19 cellular contexts compared by ENCODE assay signal in the genomic region with DNA sequence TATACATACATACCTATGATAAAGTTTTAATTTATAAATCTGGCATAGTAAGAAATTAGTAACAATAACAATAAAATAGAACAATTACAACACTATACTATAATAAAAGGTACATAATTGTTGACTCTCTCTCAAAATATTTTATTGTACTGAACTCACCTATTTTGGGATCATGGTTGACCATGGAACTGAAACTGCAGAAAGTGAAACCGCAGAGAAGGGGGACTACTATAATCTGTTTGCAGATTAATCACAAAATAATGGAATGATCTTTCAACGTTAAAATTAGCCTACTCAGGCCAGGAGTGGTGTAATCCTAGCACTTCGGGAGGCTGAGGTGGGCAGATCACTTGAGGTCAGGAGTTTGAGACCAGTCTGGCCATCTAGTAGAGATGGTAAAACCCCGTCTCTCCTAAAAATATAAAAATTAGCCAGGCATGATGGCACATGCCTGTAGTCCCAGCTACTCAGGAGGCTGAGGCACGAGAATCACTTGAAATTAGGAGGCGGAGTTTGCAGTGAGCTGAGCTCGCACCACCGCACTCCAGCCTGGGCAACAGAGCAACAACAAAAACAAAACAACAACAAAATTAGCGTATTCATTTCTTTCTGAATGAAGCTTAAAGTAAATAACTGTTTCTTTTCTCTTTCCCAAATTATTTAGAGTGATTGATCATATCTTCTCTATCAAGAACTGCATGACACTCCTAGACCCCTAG. TPM values are rescaled to one million over a fixed set of nuclear protein-coding genes. Genes with fewer than 3 reads are reported as not detected.
A peak's percentile ranks its signal among the peaks of the same experiment; 100 is the strongest.
DNase-seq lines count a peak whose midpoint lies in the region; ATAC-seq, FAIRE-seq and TF ChIP-seq lines count a peak whose summit lies in the region.
"Had no signal": no experiment of that assay in that cellular context is flagged by ENCODE, and none has a peak within 500 bp of the region (broad histone marks: within the 10 kb centered on the region; RNA-seq: fewer than 3 reads in every experiment).

No MANE protein-coding gene starts in this region.

- TF ChIP-seq CTCF in colonic mucosa (IDR thresholded peaks at IDR 0.05), result no peak

- H4K20me1 ChIP-seq in BLaER1 treated with 17β-estradiol and CSF1 and Interleukin-3, amounts not matched to agents 10 nM and 100 nM, result no peaks in the 10 kb centered on the region

- H3K9ac ChIP-seq in BLaER1 treated with 17β-estradiol and CSF1 and Interleukin-3, amounts not matched to agents 10 nM and 100 nM, result no peak overlapping the region; a peak in 1 of 22 replicates
- no peak overlapping the region for H3K9ac ChIP-seq in colonic mucosa (ENCODE audit: low read depth in 2 of 2, low read length in 2 of 2)

- peak overlapping the region; percentile 13 to 80 (median 54) for H3K4me2 ChIP-seq in BLaER1 treated with 17β-estradiol and CSF1 and Interleukin-3, amounts not matched to agents 10 nM and 100 nM

- no peak overlapping the region for H3K4me3 ChIP-seq in BLaER1 treated with 17β-estradiol and CSF1 and Interleukin-3, amounts not matched to agents 10 nM and 100 nM
- H3K4me3 ChIP-seq in effector memory CD4-positive, alpha-beta T cell (ENCODE audit: insufficient read depth, low read depth, low read length, poor library complexity, severe bottlenecking), result no peak overlapping the region
- H3K4me3 ChIP-seq in colonic mucosa, result no peak overlapping the region
- H3K4me3 ChIP-seq: heart left ventricle, sigmoid colon, stomach had no signal

- H3K4me1 Mint-ChIP-seq in T-cell, result peaks cover 65 to 84% (median 84%) of the 10 kb centered on the region in 3 donors

- no peaks in the 10 kb centered on the region for H3K27me3 ChIP-seq in BLaER1 treated with 17β-estradiol and CSF1 and Interleukin-3, amounts not matched to agents 10 nM and 100 nM
- H3K27me3 ChIP-seq in effector memory CD4-positive, alpha-beta T cell (replicated peaks; ENCODE audit: control insufficient read depth, insufficient read depth, low read length, poor library complexity, severe bottlenecking), result no peaks in the 10 kb centered on the region
- no peaks in the 10 kb centered on the region for H3K27me3 ChIP-seq in colonic mucosa
- H3K27me3 ChIP-seq: stomach had no signal

- no peaks in the 10 kb centered on the region for H3K36me3 ChIP-seq in BLaER1 treated with 17β-estradiol and CSF1 and Interleukin-3, amounts not matched to agents 10 nM and 100 nM
- H3K36me3 ChIP-seq in effector memory CD4-positive, alpha-beta T cell (ENCODE audit: control insufficient read depth, insufficient read depth, low read length), result peaks cover 4% of the 10 kb centered on the region
- H3K36me3 ChIP-seq in colonic mucosa, result no peaks in the 10 kb centered on the region
- H3K36me3 ChIP-seq: heart left ventricle, sigmoid colon had no signal

- POLR2A ChIA-PET in T-cell (lab: Charles Lee), result interaction anchor here in 1 of 2 donors (1.2 kb wide), 1 partner anchor 43 kb away, joined by 3 read pairs; no protein-coding TSS in a partner anchor

- no peak for TF ChIP-seq POLR2A in GM12891 (IDR thresholded peaks at IDR 0.05; ENCODE audit: low read depth, low read length)

- peaks cover 3 to 12% (median 6%) of the 10 kb centered on the region in 3 donors for H3K9me3 Mint-ChIP-seq in T-cell

- DNase-seq in GM12891 (ENCODE audit: insufficient read length, low spot score) (no peak), T-cell (peak in 18 of 34 experiments; percentile 9 to 53 (median 24)), NCI-H345 (lab: John Stamatoyannopoulos, UW) (no peak), colonic mucosa (no peak), NCI-H345 treated with DMSO at 0.1 percent for 48 hours (lab: John Stamatoyannopoulos, UW; ENCODE audit: unreplicated experiment) (no peak)
- peak in 1 of 3 donors; percentile 16 for DNase-seq in effector memory CD4-positive, alpha-beta T cell
- DNase-seq: anterior cingulate cortex, heart left ventricle, IMR-90, islet precursor cell, NCI-H226, sigmoid colon, stomach had no signal

- FAIRE-seq in GM12891 (lab: Jason Lieb, UNC), result peak; percentile 78

- H3K27me3 Mint-ChIP-seq in T-cell, result no peaks in the 10 kb centered on the region

- ATAC-seq in T-cell (replicated peaks in 1 of 4), result no peak
- no peak for ATAC-seq in HG03280 (IDR thresholded peaks at IDR 0.05; ENCODE audit: unreplicated experiment)
- ATAC-seq: heart left ventricle had no signal

- intact Hi-C loops in colonic mucosa (cut with DNase I), result no loop called here

- peak overlapping the region; percentile 93 to 99 for H3K27ac Mint-ChIP-seq in T-cell
- H3K27ac Mint-ChIP-seq: dendritic cell treated with granulocyte-macrophage colony-stimulating factor and Interleukin-4, amounts not matched to agents 40 ng/mL and 50 ng/mL, for 4 days had no signal

- CTCF ChIA-PET in T-cell (lab: Charles Lee), result interaction anchor here in 1 of 2 donors (0.5 to 1.7 kb wide), 6 partner anchors 17 to 195 kb away, joined by 3 to 6 read pairs (median 4); no protein-coding TSS in a partner anchor

- peak overlapping the region in 8 of 11 experiments; percentile 22 to 78 (median 49); a peak in 12 of 22 replicates for H3K27ac ChIP-seq in BLaER1 treated with 17β-estradiol and CSF1 and Interleukin-3, amounts not matched to agents 10 nM and 100 nM
- H3K27ac ChIP-seq in effector memory CD4-positive, alpha-beta T cell (ENCODE audit: insufficient read depth, low read length, poor library complexity, severe bottlenecking), result peak overlapping the region; percentile 75
- H3K27ac ChIP-seq in colonic mucosa, result no peak overlapping the region
- H3K27ac ChIP-seq: sigmoid colon, stomach, VCaP had no signal

- H3K9me3 ChIP-seq in BLaER1 treated with 17β-estradiol and CSF1 and Interleukin-3, amounts not matched to agents 10 nM and 100 nM (replicated peaks in 1 of 11), result peaks cover 7 to 19% (median 15%) of the 10 kb centered on the region in 11 experiments
- peaks cover 2% of the 10 kb centered on the region for H3K9me3 ChIP-seq in effector memory CD4-positive, alpha-beta T cell (ENCODE audit: control insufficient read depth, low read length)
- H3K9me3 ChIP-seq in colonic mucosa, result no peaks in the 10 kb centered on the region
- H3K9me3 ChIP-seq: sigmoid colon had no signal

- peaks cover 43% of the 10 kb centered on the region for H3K36me3 Mint-ChIP-seq in T-cell

- H3K4me3 Mint-ChIP-seq in T-cell, result peak overlapping the region; percentile 2 to 59 (median 45)
- H3K4me3 Mint-ChIP-seq: dendritic cell treated with granulocyte-macrophage colony-stimulating factor and Interleukin-4, amounts not matched to agents 40 ng/mL and 50 ng/mL, for 4 days had no signal

- H3K4me1 ChIP-seq in BLaER1 treated with 17β-estradiol and CSF1 and Interleukin-3, amounts not matched to agents 10 nM and 100 nM, result peaks cover 17 to 48% (median 20%) of the 10 kb centered on the region in 10 experiments
- H3K4me1 ChIP-seq in effector memory CD4-positive, alpha-beta T cell (ENCODE audit: control insufficient read depth, insufficient read depth, low read length, poor library complexity, severe bottlenecking), result peaks cover 45% of the 10 kb centered on the region
- no peaks in the 10 kb centered on the region for H3K4me1 ChIP-seq in colonic mucosa
- H3K4me1 ChIP-seq: sigmoid colon, stomach had no signal

TF ChIP-seq in GM12891, 5 proteins besides CTCF, POLR2A, EP300 and RAD21:
- TF ChIP-seq POLR2AphosphoS5 (IDR thresholded peaks at IDR 0.05; ENCODE audit: low read depth, low read length) (no peak), TAF1 (IDR thresholded peaks at IDR 0.05; ENCODE audit: low read depth, low read length) (no peak), POU2F2 (IDR thresholded peaks at IDR 0.05; ENCODE audit: low read depth, low read length) (no peak), PAX5 (IDR thresholded peaks at IDR 0.05; ENCODE audit: insufficient read depth, low read length, severe bottlenecking) (no peak), SPI1 (IDR thresholded peaks at IDR 0.05; ENCODE audit: low read depth, low read length) (peak; percentile 40; the same call in 1 of the 2 replicates)

RNA-seq across cellular contexts. Expression of gene IKZF3, which starts 45.7 kb away (rescaled TPM):
- polyA plus RNA-seq in GM12891 (2012; ENCODE audit: low read depth, missing spikeins), result 19.9 TPM
- 100 to 1,000 TPM in 3 of 5 donors, 10 to 100 TPM in 2; 78.1 to 112 (median 108) TPM for total RNA-seq in T-cell
- total RNA-seq in colonic mucosa, result 1 to 10 TPM; 1.8 to 2.0 TPM
- total RNA-seq: IMR-90, osteoblast had no signal
- polyA plus RNA-seq: IMR-90 had no signal

RNA-seq across cellular contexts. Expression of gene ZPBP2, which starts 49.6 kb away (rescaled TPM):
- polyA plus RNA-seq in GM12891 (2012; ENCODE audit: low read depth, missing spikeins), result 1.2 TPM
- total RNA-seq in T-cell (under 1 TPM in 1 of 5 donors, not detected in 4; 0.19 TPM), colonic mucosa (not detected)
- total RNA-seq: heart left ventricle, IMR-90, osteoblast, sigmoid colon, stomach had no signal
- polyA plus RNA-seq: esophagus, heart left ventricle, IMR-90, stomach had no signal

Comparison
In these comparisons a context has a peak if more than half of its experiments do, and no peak if none do; other contexts are left out.
1. DNase-seq: peak in T-cell (18 of 34); none in GM12891 (single experiment), NCI-H345 (single experiment), colonic mucosa (single experiment) and NCI-H345 treated with DMSO at 0.1 percent for 48 hours (single experiment).
2. RNA of gene IKZF3, which starts 45.7 kb away (total RNA-seq): 78.1 to 112 TPM in T-cell; 1.8 to 2.0 TPM in colonic mucosa; every median in the first group is over 10 times any median in the second.